In the genomic region with DNA sequence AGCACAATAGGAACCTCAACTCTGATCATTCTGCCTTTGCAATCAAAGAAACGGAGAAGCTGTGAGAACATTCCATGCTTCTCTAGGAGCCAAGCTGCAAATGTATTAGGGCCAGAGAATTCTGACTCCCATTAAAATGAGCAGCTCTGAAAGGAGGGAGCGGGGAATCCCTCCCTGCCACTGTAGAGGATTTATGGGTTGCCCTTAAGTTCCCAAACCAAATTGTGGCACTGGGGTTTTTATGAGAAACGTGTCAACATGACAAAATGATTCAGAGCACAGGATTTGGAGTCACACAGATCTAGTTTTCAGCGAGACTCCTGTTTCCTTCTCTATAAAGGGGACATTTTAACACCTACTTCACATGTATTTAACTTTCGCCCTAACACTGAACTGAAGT, we compare ENCODE assay signal across 8 cellular contexts. TPM values are rescaled to one million over a fixed set of nuclear protein-coding genes. Genes with fewer than 3 reads are reported as not detected.
DNase-seq lines count a peak whose midpoint lies in the region; ATAC-seq, FAIRE-seq and TF ChIP-seq lines count a peak whose summit lies in the region.

No MANE protein-coding gene starts in this region.

- H3K9me3 Mint-ChIP-seq in activated B cell treated with CpG ODN at 0.5 μM for 24 hours: no peaks in the 10 kb centered on the region

- H3K27me3 ChIP-seq in gastroesophageal sphincter (no peaks in the 10 kb centered on the region), skeletal muscle satellite cell (ENCODE audit: control insufficient read depth, insufficient read depth, low read length) (no peaks in the 10 kb centered on the region)

- H3K9me3 ChIP-seq in gastroesophageal sphincter: no peaks in the 10 kb centered on the region
- H3K9me3 ChIP-seq in skeletal muscle satellite cell (replicated peaks; ENCODE audit: low read length): no peaks in the 10 kb centered on the region

- H3K27ac Mint-ChIP-seq in activated B cell treated with CpG ODN at 0.5 μM for 24 hours: no peak overlapping the region

- H3K4me2 ChIP-seq in skeletal muscle satellite cell (ENCODE audit: low read length): peak overlapping the region; percentile 85

- no peak for TF ChIP-seq EP300 in gastroesophageal sphincter (IDR thresholded peaks at IDR 0.05)

- H3K4me3 ChIP-seq in GM12875 (ENCODE audit: low read depth, low read length) (peak overlapping the region; percentile 21), gastroesophageal sphincter (peak overlapping the region; percentile 53 to 83), skeletal muscle satellite cell (ENCODE audit: low read length) (peak overlapping the region; percentile 88)

- CTCF ChIA-PET in activated B cell treated with CpG ODN at 0.5 μM for 24 hours (lab: Charles Lee): interaction anchor here (0.6 to 0.8 kb wide), 2 partner anchors 10 to 57 kb away, joined by 3 to 4 read pairs; no protein-coding TSS in a partner anchor

- FAIRE-seq in GM12891 (lab: Jason Lieb, UNC): no peak

- DNase-seq in activated B cell treated with CpG ODN at 0.5 μM for 24 hours (no peak), GM12891 (ENCODE audit: insufficient read length, low spot score) (no peak)
- no peak for DNase-seq in stimulated activated CD8-positive, alpha-beta memory T cell treated with anti-CD3 and anti-CD28 coated beads, Interleukin-4, amount 100 ng/mL, for 48 hours

- WGBS in gastroesophageal sphincter (ENCODE audit: low coverage in 1 of 2), 2 donors: 0 to 10% methylated on average over 5 of the region's 5 CpGs

- peaks cover 3% of the 10 kb centered on the region for H3K27me3 Mint-ChIP-seq in activated B cell treated with CpG ODN at 0.5 μM for 24 hours

- TF ChIP-seq CTCF in GM12875 (IDR thresholded peaks at IDR 0.05; ENCODE audit: borderline replicate concordance, insufficient read depth, low read depth, low read length): no peak
- TF ChIP-seq CTCF in activated B cell treated with CpG ODN at 0.5 μM for 24 hours (IDR thresholded peaks at IDR 0.05): no peak
- no peak for TF ChIP-seq CTCF in gastroesophageal sphincter (IDR thresholded peaks at IDR 0.05)

- peaks cover 38% of the 10 kb centered on the region for H3K4me1 Mint-ChIP-seq in activated B cell treated with CpG ODN at 0.5 μM for 24 hours

- peaks cover 0 to 67% (median 7%) of the 10 kb centered on the region in 3 donors for H3K4me1 ChIP-seq in gastroesophageal sphincter
- H3K4me1 ChIP-seq in skeletal muscle satellite cell (ENCODE audit: control insufficient read depth, insufficient read depth, low read length): peaks cover 52% of the 10 kb centered on the region

- intact Hi-C loops in activated B cell treated with CpG ODN at 0.5 μM for 24 hours (cut with micrococcal nuclease): loop anchor here (2.0 to 5.0 kb wide), 2 partner anchors 281 to 820 kb away; a partner anchor contains a TSS

- H3K27ac ChIP-seq in gastroesophageal sphincter: peak overlapping the region; percentile 86 to 100 (median 98)

- ATAC-seq in activated B cell treated with CpG ODN at 0.5 μM for 24 hours (ENCODE audit: low read depth): no peak
- no peak for ATAC-seq in gastroesophageal sphincter
- ATAC-seq in GM18907 (IDR thresholded peaks at IDR 0.05; ENCODE audit: unreplicated experiment): no peak
- ATAC-seq in GM21360 (IDR thresholded peaks at IDR 0.05; ENCODE audit: unreplicated experiment): no peak

- H3K4me3 Mint-ChIP-seq in activated B cell treated with CpG ODN at 0.5 μM for 24 hours: peak overlapping the region; percentile 96

- no peak for TF ChIP-seq POLR2A in gastroesophageal sphincter (IDR thresholded peaks at IDR 0.05)
- TF ChIP-seq POLR2A in GM12891 (IDR thresholded peaks at IDR 0.05; ENCODE audit: low read depth, low read length): no peak

- H3K36me3 ChIP-seq in gastroesophageal sphincter (no peaks in the 10 kb centered on the region), skeletal muscle satellite cell (ENCODE audit: insufficient read depth, low read length) (no peaks in the 10 kb centered on the region)

- H3K9ac ChIP-seq in skeletal muscle satellite cell (ENCODE audit: low read depth, low read length): peak overlapping the region; percentile 96

- POLR2A ChIA-PET in activated B cell treated with CpG ODN at 0.5 μM for 24 hours (lab: Charles Lee): interaction anchor here (2.1 kb wide), 1 partner anchor 10 kb away, joined by 7 read pairs; no protein-coding TSS in a partner anchor

- peaks cover 10% of the 10 kb centered on the region for H3K36me3 Mint-ChIP-seq in activated B cell treated with CpG ODN at 0.5 μM for 24 hours (ENCODE audit: low read depth)

TF ChIP-seq in GM12891, 5 proteins besides CTCF, POLR2A, EP300 and RAD21:
- TF ChIP-seq POLR2AphosphoS5 (IDR thresholded peaks at IDR 0.05; ENCODE audit: low read depth, low read length) (no peak), PAX5 (IDR thresholded peaks at IDR 0.05; ENCODE audit: insufficient read depth, low read length, severe bottlenecking) (no peak), TAF1 (IDR thresholded peaks at IDR 0.05; ENCODE audit: low read depth, low read length) (no peak), POU2F2 (IDR thresholded peaks at IDR 0.05; ENCODE audit: low read depth, low read length) (no peak), SPI1 (IDR thresholded peaks at IDR 0.05; ENCODE audit: low read depth, low read length) (no peak)

RNA-seq across cellular contexts. Expression of a gene that starts 1.8 kb away (rescaled TPM):
- total RNA-seq in activated B cell treated with CpG ODN at 0.5 μM for 24 hours: 39.8 and 48.3 TPM in 2 replicates
- total RNA-seq in gastroesophageal sphincter: 100 to 1,000 TPM; 351 to 761 (median 435) TPM
- 351 and 374 TPM in 2 replicates for total RNA-seq in skeletal muscle satellite cell (2012; rRNA removed)
- polyA plus RNA-seq in GM12891 (2012; ENCODE audit: low read depth, missing spikeins): 3.7 TPM

Comparison
In these comparisons a context has a peak if more than half of its experiments do, and no peak if none do; other contexts are left out.
1. H3K4me3 ChIP-seq: peak in every context shown above with its lines; median percentile 88 in skeletal muscle satellite cell; 68 in gastroesophageal sphincter; 21 in GM12875.